In genomic region chr15:51314391-51315337, GRCh38 we compare ENCODE assay signal across 1 cellular context.
TF ChIP-seq lines count a peak whose summit lies in the region.

No MANE protein-coding gene starts in this region.

TF ChIP-seq in HepG2, 621 proteins besides CTCF, POLR2A, EP300 and RAD21 (continued from another document and continues in another):
- peak; percentile 22; the same call in 1 of the 2 replicates for TF ChIP-seq THAP9 (CRISPR knock-in tag; IDR thresholded peaks at IDR 0.05; ENCODE audit: borderline replicate concordance)
- peak; percentile 55; the same call in 1 of the 2 replicates for TF ChIP-seq KAT8 (CRISPR knock-in tag; IDR thresholded peaks at IDR 0.05)
- TF ChIP-seq ZNF552 (CRISPR knock-in tag; IDR thresholded peaks at IDR 0.05; ENCODE audit: borderline replicate concordance) = no peak
- TF ChIP-seq BATF2 (CRISPR knock-in tag; IDR thresholded peaks at IDR 0.05) = no peak
- 0 out of 2 replicates have a peak, but pooled peaks have one; percentile 35 for TF ChIP-seq TFE3 (CRISPR knock-in tag; IDR thresholded peaks at IDR 0.05)
- peak; percentile 72; the same call in 1 of the 2 replicates for TF ChIP-seq CBX5 (CRISPR knock-in tag; IDR thresholded peaks at IDR 0.05; ENCODE audit: borderline replicate concordance)
- no peak for TF ChIP-seq ZNF703 (CRISPR knock-in tag; IDR thresholded peaks at IDR 0.05; ENCODE audit: borderline replicate concordance)
- peak; percentile 76; the same call in 1 of the 2 replicates for TF ChIP-seq ETV5 (CRISPR knock-in tag; IDR thresholded peaks at IDR 0.05; ENCODE audit: borderline replicate concordance)
- TF ChIP-seq ZNF292 (CRISPR knock-in tag; IDR thresholded peaks at IDR 0.05; ENCODE audit: borderline replicate concordance, low read depth) = peak; percentile 85; the same call in 1 of the 2 replicates
- TF ChIP-seq NR2F2 (IDR thresholded peaks at IDR 0.05; ENCODE audit: borderline replicate concordance, low read depth) = peak; percentile 47; the same call in 1 of the 2 replicates
- TF ChIP-seq ZBTB49 (CRISPR knock-in tag; IDR thresholded peaks at IDR 0.05; ENCODE audit: borderline replicate concordance) = no peak
- TF ChIP-seq CENPT (CRISPR knock-in tag; IDR thresholded peaks at IDR 0.05; ENCODE audit: low read depth) = no peak
- TF ChIP-seq JUND (CRISPR knock-in tag; IDR thresholded peaks at IDR 0.05) = 0 out of 2 replicates have a peak, but pooled peaks have one; percentile 31
- TF ChIP-seq ATF4 (CRISPR knock-in tag; IDR thresholded peaks at IDR 0.05) = peak in 1 of 2 experiments; percentile 54; a peak in 2 of 4 replicates
- TF ChIP-seq NR2C2 (CRISPR knock-in tag; IDR thresholded peaks at IDR 0.05; ENCODE audit: borderline replicate concordance) = peak; percentile 49; the same call in 1 of the 2 replicates
- no peak for TF ChIP-seq ZNF383 (CRISPR knock-in tag; IDR thresholded peaks at IDR 0.05; ENCODE audit: borderline replicate concordance)
- peak; percentile 7; the same call in 1 of the 2 replicates for TF ChIP-seq SRF (IDR thresholded peaks at IDR 0.05; ENCODE audit: low read depth, low read length)
- no peak for TF ChIP-seq ZNF282 (IDR thresholded peaks at IDR 0.05; ENCODE audit: partially characterized antibody)
- peak; percentile 67 for TF ChIP-seq ZMYM4 (CRISPR knock-in tag; IDR thresholded peaks at IDR 0.05)
- TF ChIP-seq ZFP1 (CRISPR knock-in tag; IDR thresholded peaks at IDR 0.05) = 0 out of 2 replicates have a peak, but pooled peaks have one; percentile 59
- peak; percentile 33; the same call in 1 of the 2 replicates for TF ChIP-seq ZNF124 (CRISPR knock-in tag; IDR thresholded peaks at IDR 0.05)
- 0 out of 2 replicates have a peak, but pooled peaks have one; percentile 32 for TF ChIP-seq PRDM10 (CRISPR knock-in tag; IDR thresholded peaks at IDR 0.05; ENCODE audit: low read depth)
- peak; percentile 74 for TF ChIP-seq SAP130 (CRISPR knock-in tag; IDR thresholded peaks at IDR 0.05; ENCODE audit: low read depth)
- peak; percentile 62; the same call in 1 of the 2 replicates for TF ChIP-seq FOXO1 (CRISPR knock-in tag; IDR thresholded peaks at IDR 0.05)
- TF ChIP-seq RXRB (CRISPR knock-in tag; IDR thresholded peaks at IDR 0.05; ENCODE audit: borderline replicate concordance) = peak; percentile 63
- TF ChIP-seq UBTF (CRISPR knock-in tag; IDR thresholded peaks at IDR 0.05) = 0 out of 2 replicates have a peak, but pooled peaks have one; percentile 33
- no peak for TF ChIP-seq LCORL (IDR thresholded peaks at IDR 0.05)
- peak; percentile 69; the same call in 1 of the 2 replicates for TF ChIP-seq LCORL (CRISPR knock-in tag; IDR thresholded peaks at IDR 0.05)
- peak; percentile 83 for TF ChIP-seq TEAD3 (CRISPR knock-in tag; optimal IDR thresholded peaks at IDR 0.05; ENCODE audit: borderline replicate concordance)
- 0 out of 2 replicates have a peak, but pooled peaks have one; percentile 32 for TF ChIP-seq ZSCAN9 (CRISPR knock-in tag; IDR thresholded peaks at IDR 0.05; ENCODE audit: borderline replicate concordance)
- peak; percentile 82 for TF ChIP-seq GFI1 (CRISPR knock-in tag; IDR thresholded peaks at IDR 0.05; ENCODE audit: borderline replicate concordance)
- 0 out of 2 replicates have a peak, but pooled peaks have one; percentile 24 for TF ChIP-seq ERF (CRISPR knock-in tag; IDR thresholded peaks at IDR 0.05)
- no peak for TF ChIP-seq JARID2 (CRISPR knock-in tag; IDR thresholded peaks at IDR 0.05; ENCODE audit: insufficient replicate concordance)
- TF ChIP-seq DBP (CRISPR knock-in tag; IDR thresholded peaks at IDR 0.05; ENCODE audit: not compliant biosample characterization) = no peak
- TF ChIP-seq HNF4G (IDR thresholded peaks at IDR 0.05; ENCODE audit: borderline replicate concordance, low read depth, low read length) = peak; percentile 67; the same call in 1 of the 2 replicates
- TF ChIP-seq HNF4G (CRISPR knock-in tag; IDR thresholded peaks at IDR 0.05; ENCODE audit: borderline replicate concordance, low read depth) = peak; percentile 41; the same call in 1 of the 2 replicates
- TF ChIP-seq GATAD2A (CRISPR knock-in tag; IDR thresholded peaks at IDR 0.05) = peak; percentile 88
- 0 out of 2 replicates have a peak, but pooled peaks have one; percentile 41 for TF ChIP-seq MYPOP (CRISPR knock-in tag; IDR thresholded peaks at IDR 0.05)
- TF ChIP-seq ZNF672 (CRISPR knock-in tag; IDR thresholded peaks at IDR 0.05) = no peak
- TF ChIP-seq ZFY (CRISPR knock-in tag; IDR thresholded peaks at IDR 0.05) = peak; percentile 67
- TF ChIP-seq KDM1A (CRISPR knock-in tag; IDR thresholded peaks at IDR 0.05) = 0 out of 2 replicates have a peak, but pooled peaks have one; percentile 30
- peak; percentile 83 for TF ChIP-seq HNF4A (CRISPR knock-in tag; IDR thresholded peaks at IDR 0.05)
- peak; percentile 18; the same call in 1 of the 2 replicates for TF ChIP-seq ONECUT2 (CRISPR knock-in tag; IDR thresholded peaks at IDR 0.05)
- TF ChIP-seq PHF21A (CRISPR knock-in tag; IDR thresholded peaks at IDR 0.05) = peak; percentile 85; the same call in 1 of the 2 replicates
- TF ChIP-seq HDAC1 (CRISPR knock-in tag; IDR thresholded peaks at IDR 0.05) = peak; percentile 69
- TF ChIP-seq THAP11 (CRISPR knock-in tag; IDR thresholded peaks at IDR 0.05) = peak; percentile 37; the same call in 1 of the 2 replicates
- no peak for TF ChIP-seq POGZ (CRISPR knock-in tag; IDR thresholded peaks at IDR 0.05)
- TF ChIP-seq MXD3 (CRISPR knock-in tag; IDR thresholded peaks at IDR 0.05) = no peak
